Comparison of ENCODE assay signal across 28 cellular contexts in genomic region chr16:64409762-64410161, GRCh38.
DNase-seq lines count a peak whose midpoint lies in the region; ATAC-seq, FAIRE-seq and TF ChIP-seq lines count a peak whose summit lies in the region.
"Had no signal": no experiment of that assay in that cellular context is flagged by ENCODE, and none has a peak within 500 bp of the region (broad histone marks: within the 10 kb centered on the region; RNA-seq: fewer than 3 reads in every experiment).

No MANE protein-coding gene starts in this region.

- H4K5ac ChIP-seq in H1 (ENCODE audit: insufficient read length, low read depth, low read length) = no peak overlapping the region

- H3K4me3 Mint-ChIP-seq in activated T-cell treated with anti-CD3 and anti-CD28 coated beads, Interleukin-2, amount 50 U/mL, for 4 hours = no peak overlapping the region
- H3K4me3 Mint-ChIP-seq: activated naive CD8-positive, alpha-beta T cell treated with anti-CD3 and anti-CD28 coated beads, Interleukin-2, amount 50 U/mL, for 24 hours; CD8-positive, alpha-beta memory T cell; endodermal cell; naive thymus-derived CD4-positive, alpha-beta T cell had no signal

- no peak overlapping the region for H2BK20ac ChIP-seq in H1 (ENCODE audit: low read length)

- no peak overlapping the region for H3K4ac ChIP-seq in H1 (replicated peaks; ENCODE audit: insufficient read length, low read depth, low read length)
- H3K4ac ChIP-seq in mesenchymal stem cell (ENCODE audit: low read depth in 1 of 2, low read length in 2 of 2) = no peak overlapping the region

- no peak overlapping the region for H3K9ac ChIP-seq in OCI-LY1 (ENCODE audit: low read length)
- H3K9ac ChIP-seq in H1 (replicated peaks in 1 of 4; ENCODE audit: extremely low read depth in 1 of 4, low read depth in 3 of 4, low read length in 3 of 4) = no peak overlapping the region
- H3K9ac ChIP-seq in mesenchymal stem cell (ENCODE audit: low read length) = peak overlapping the region; percentile 29
- H3K9ac ChIP-seq: KMS-11 had no signal

- FAIRE-seq in H1 (lab: Jason Lieb, UNC) = no peak
- FAIRE-seq: bronchial epithelial cell, G401.6, TTC549 had no signal

- H2AK5ac ChIP-seq in H1 (ENCODE audit: low read depth, low read length) (no peak overlapping the region), mesenchymal stem cell (ENCODE audit: low read length, severe bottlenecking) (no peak overlapping the region)

- H3K9me3 ChIP-seq in OCI-LY1 (ENCODE audit: low read length) (no peaks in the 10 kb centered on the region), H1 (ENCODE audit: insufficient read depth in 2 of 2, low read depth in 1 of 2, low read length in 1 of 2) (no peaks in the 10 kb centered on the region), mesenchymal stem cell (ENCODE audit: control insufficient read depth, low read length) (no peaks in the 10 kb centered on the region), suprapubic skin (no peaks in the 10 kb centered on the region), ovary (no peaks in the 10 kb centered on the region)
- H3K9me3 ChIP-seq: heart right ventricle, SJCRH30, thyroid gland had no signal

- H3K23ac ChIP-seq in H1 (ENCODE audit: insufficient read length) (no peak overlapping the region), mesenchymal stem cell (ENCODE audit: low read length in 2 of 2) (no peak overlapping the region)

- WGBS in H1 (ENCODE audit: extremely low coverage in 1 of 2, insufficient coverage in 1 of 2, insufficient read length in 1 of 2, insufficient replicate concordance in 2 of 2, low coverage in 1 of 2, low lambda C conversion rate in 2 of 2, missing lambda C conversion rate in 1 of 2), 2 experiments = 94% methylated on average over 5 of the region's 5 CpGs; no CpG with 5 or more reads in 1 of the 2 experiments
- WGBS in mesenchymal stem cell = 84% methylated on average over 5 of the region's 5 CpGs
- WGBS in suprapubic skin = 62% methylated on average over 5 of the region's 5 CpGs
- 44 to 54% (median 52%) methylated on average over 5 of the region's 5 CpGs for WGBS in ovary, 3 donors

- H4K20me1 ChIP-seq in OCI-LY1 (ENCODE audit: insufficient read depth, low read length) (no peaks in the 10 kb centered on the region), H1 (replicated peaks in 1 of 2; ENCODE audit: control insufficient read depth in 1 of 2, insufficient read depth in 2 of 2, low read length in 2 of 2) (no peaks in the 10 kb centered on the region)

- H4K8ac ChIP-seq in H1 (ENCODE audit: extremely low read depth, insufficient read depth, low read length) (no peak overlapping the region), mesenchymal stem cell (ENCODE audit: low read length) (no peak overlapping the region)

- H2BK120ac ChIP-seq in H1 (replicated peaks; ENCODE audit: low read depth, low read length) (no peak overlapping the region), mesenchymal stem cell (ENCODE audit: low read depth, low read length) (no peak overlapping the region)

- TF ChIP-seq CTCF in OCI-LY1 (IDR thresholded peaks at IDR 0.05; ENCODE audit: low read length) (no peak), H1 (IDR thresholded peaks at IDR 0.05; ENCODE audit: control extremely low read depth in 1 of 3, insufficient read depth in 1 of 3, low read depth in 1 of 3, low read length in 3 of 3) (no peak), suprapubic skin (IDR thresholded peaks at IDR 0.05) (no peak), ovary (IDR thresholded peaks at IDR 0.05) (no peak), dorsolateral prefrontal cortex (IDR thresholded peaks at IDR 0.05 in 54 of 56, conservative IDR thresholded peaks at IDR 0.05 in 2 of 56; ENCODE audit: low read depth in 1 of 56, partially characterized antibody in 56 of 56) (no peak)

- H3K79me1 ChIP-seq in H1 (ENCODE audit: low read depth, low read length) (no peaks in the 10 kb centered on the region), mesenchymal stem cell (replicated peaks; ENCODE audit: low read length, poor library complexity, severe bottlenecking) (no peaks in the 10 kb centered on the region)

- H3K4me1 ChIP-seq in OCI-LY1 (ENCODE audit: insufficient read depth, low read length, severe bottlenecking) (peaks cover 71% of the 10 kb centered on the region), H1 (replicated peaks in 1 of 4; ENCODE audit: control insufficient read depth in 3 of 4, insufficient read depth in 4 of 4, low read length in 3 of 4) (peaks cover 0 to 2% (median 0%) of the 10 kb centered on the region in 4 experiments; a peak in 1 of 7 replicates), mesenchymal stem cell (ENCODE audit: control insufficient read depth, insufficient read depth, low read depth, low read length) (peaks cover 1% of the 10 kb centered on the region), suprapubic skin (peaks cover 6% of the 10 kb centered on the region), ovary (ENCODE audit: insufficient read depth) (peaks cover 2% of the 10 kb centered on the region)

- intact Hi-C loops in ovary (cut with DNase I) (no loop called here), dorsolateral prefrontal cortex (cut with DNase I) (no loop called here)

- POLR2A ChIA-PET in H1 (lab: Charles Lee; ENCODE audit: partially characterized antibody) = interaction anchor here (0.6 kb wide), 1 partner anchor 167 kb away, joined by 4 read pairs; no protein-coding TSS in a partner anchor

- no peaks in the 10 kb centered on the region for H3K27me3 Mint-ChIP-seq in activated T-cell treated with anti-CD3 and anti-CD28 coated beads, Interleukin-2, amount 50 U/mL, for 4 hours (ENCODE audit: low read depth)
- H3K27me3 Mint-ChIP-seq: activated naive CD8-positive, alpha-beta T cell treated with anti-CD3 and anti-CD28 coated beads, Interleukin-2, amount 50 U/mL, for 24 hours; CD8-positive, alpha-beta memory T cell; naive thymus-derived CD4-positive, alpha-beta T cell had no signal

- CTCF ChIA-PET in H1 (lab: Charles Lee; ENCODE audit: partially characterized antibody) = interaction anchor here (0.8 to 1.1 kb wide), 2 partner anchors 36 to 100 kb away, joined by 3 read pairs; no protein-coding TSS in a partner anchor

- H2BK5ac ChIP-seq in H1 (ENCODE audit: low read depth, low read length) (no peak overlapping the region), mesenchymal stem cell (ENCODE audit: low read depth, low read length, poor library complexity, severe bottlenecking) (no peak overlapping the region)

- no peaks in the 10 kb centered on the region for H3K23me2 ChIP-seq in H1 (ENCODE audit: low read depth, low read length)

- no peaks in the 10 kb centered on the region for H3K36me3 Mint-ChIP-seq in activated T-cell treated with anti-CD3 and anti-CD28 coated beads, Interleukin-2, amount 50 U/mL, for 4 hours (ENCODE audit: insufficient read depth)
- H3K36me3 Mint-ChIP-seq: CD8-positive, alpha-beta memory T cell; naive thymus-derived CD4-positive, alpha-beta T cell had no signal

- no peaks in the 10 kb centered on the region for H3K9me2 ChIP-seq in OCI-LY1 (ENCODE audit: low read depth, low read length)

- H2BK15ac ChIP-seq in H1 (ENCODE audit: low read length) = no peak overlapping the region
- no peak overlapping the region for H2BK15ac ChIP-seq in mesenchymal stem cell (ENCODE audit: low read depth, poor library complexity, severe bottlenecking)

- no peak for DNase-seq in H1 (ENCODE audit: low read depth in 1 of 2, low spot score in 2 of 2)
- peak; percentile 32 for DNase-seq in mesenchymal stem cell
- no peak for DNase-seq in suprapubic skin (ENCODE audit: low spot score in 2 of 2)
- no peak for DNase-seq in activated T-cell treated with anti-CD3 and anti-CD28 coated beads, Interleukin-2, amount 50 U/mL, for 4 hours
- DNase-seq in ovary = no peak
- no peak for DNase-seq in dorsolateral prefrontal cortex
- DNase-seq: activated CD4-positive, CD25-positive, alpha-beta regulatory T cell treated with anti-CD3 and anti-CD28 coated beads, Interleukin-2, amount 50 U/mL, for 72 hours; activated gamma-delta T cell; activated naive CD8-positive, alpha-beta T cell treated with anti-CD3 and anti-CD28 coated beads, Interleukin-2, amount 50 U/mL, for 24 hours; AML-193; CD8-positive, alpha-beta memory T cell; cortex of kidney; endodermal cell; GOT3; heart right ventricle; naive thymus-derived CD4-positive, alpha-beta T cell; NCI-H1436; nucleus accumbens; SJCRH30; stimulated activated CD4-positive, alpha-beta T cell treated with anti-CD3 and anti-CD28 coated beads, Interleukin-4, amount 100 ng/mL, for 4 hours; stimulated activated naive CD4-positive, alpha-beta T cell; thyroid gland had no signal

- H3K27ac ChIP-seq in OCI-LY1 (ENCODE audit: low read depth, low read length, poor library complexity, severe bottlenecking) (peak overlapping the region; percentile 76), H1 (ENCODE audit: low read depth, low read length) (no peak overlapping the region), mesenchymal stem cell (ENCODE audit: low read length, poor library complexity, severe bottlenecking) (no peak overlapping the region), suprapubic skin (peak overlapping the region; percentile 47), ovary (no peak overlapping the region), dorsolateral prefrontal cortex (no peak overlapping the region)
- H3K27ac ChIP-seq: KMS-11, SJCRH30 had no signal

- H3K9me3 Mint-ChIP-seq in activated T-cell treated with anti-CD3 and anti-CD28 coated beads, Interleukin-2, amount 50 U/mL, for 4 hours = peaks cover 22% of the 10 kb centered on the region

- H3K27me3 ChIP-seq in OCI-LY1 (ENCODE audit: insufficient read depth, low read length) (no peaks in the 10 kb centered on the region), H1 (replicated peaks in 1 of 4; ENCODE audit: control insufficient read depth in 3 of 4, extremely low read depth in 1 of 4, insufficient read depth in 3 of 4, low read length in 3 of 4) (no peaks in the 10 kb centered on the region), mesenchymal stem cell (ENCODE audit: control insufficient read depth in 1 of 2, insufficient read depth in 1 of 2, low read length in 2 of 2) (no peaks in the 10 kb centered on the region), suprapubic skin (no peaks in the 10 kb centered on the region), ovary (no peaks in the 10 kb centered on the region), dorsolateral prefrontal cortex (peaks cover 0 to 6% (median 0%) of the 10 kb centered on the region in 45 donors)
- H3K27me3 ChIP-seq: heart right ventricle, SJCRH30, thyroid gland had no signal

- H2AFZ ChIP-seq in OCI-LY1 (ENCODE audit: low read length) (0 out of 2 replicates have a peak overlapping the region, but pooled peaks have one; percentile 6), H1 (ENCODE audit: low read length) (peak overlapping the region; percentile 40; the same call in 1 of the 2 replicates), mesenchymal stem cell (ENCODE audit: low read depth, low read length) (no peak overlapping the region)

- H3F3A ChIP-seq in OCI-LY1 (ENCODE audit: insufficient read depth, low read length) = no peaks in the 10 kb centered on the region

- H3K4me3 ChIP-seq in OCI-LY1 (ENCODE audit: low read depth, low read length, poor library complexity, severe bottlenecking) = no peak overlapping the region
- no peak overlapping the region for H3K4me3 ChIP-seq in H1 (ENCODE audit: extremely low read depth in 1 of 4, insufficient read depth in 2 of 4, low read depth in 3 of 4, low read length in 4 of 4)
- H3K4me3 ChIP-seq in mesenchymal stem cell (ENCODE audit: insufficient read depth in 1 of 2, low read depth in 1 of 2, low read length in 2 of 2) = no peak overlapping the region
- no peak overlapping the region for H3K4me3 ChIP-seq in suprapubic skin
- no peak overlapping the region for H3K4me3 ChIP-seq in ovary
- no peak overlapping the region for H3K4me3 ChIP-seq in dorsolateral prefrontal cortex
- H3K4me3 ChIP-seq: heart right ventricle, SJCRH30, thyroid gland had no signal

- H3K4me1 Mint-ChIP-seq in activated T-cell treated with anti-CD3 and anti-CD28 coated beads, Interleukin-2, amount 50 U/mL, for 4 hours (ENCODE audit: low read depth) = no peaks in the 10 kb centered on the region
- H3K4me1 Mint-ChIP-seq: activated naive CD8-positive, alpha-beta T cell treated with anti-CD3 and anti-CD28 coated beads, Interleukin-2, amount 50 U/mL, for 24 hours; CD8-positive, alpha-beta memory T cell; naive thymus-derived CD4-positive, alpha-beta T cell had no signal

- H3K18ac ChIP-seq in H1 (ENCODE audit: extremely low read depth, low read length) = no peak overlapping the region
- H3K18ac ChIP-seq in mesenchymal stem cell (ENCODE audit: low read depth in 1 of 2, low read length in 2 of 2) = peak overlapping the region in 1 of 2 experiments; percentile 52

- H3K4me2 ChIP-seq in OCI-LY1 (ENCODE audit: low read length) (no peak overlapping the region), H1 (ENCODE audit: insufficient read depth in 1 of 2, low read depth in 2 of 2, low read length in 2 of 2) (no peak overlapping the region), mesenchymal stem cell (ENCODE audit: low read length, poor library complexity, severe bottlenecking) (no peak overlapping the region)
- H3K4me2 ChIP-seq: KMS-11 had no signal

- H3K14ac ChIP-seq in H1 (ENCODE audit: insufficient read length) (no peak overlapping the region), mesenchymal stem cell (ENCODE audit: low read length in 2 of 2) (no peak overlapping the region)

- TF ChIP-seq EP300 in H1 (IDR thresholded peaks at IDR 0.05; ENCODE audit: borderline replicate concordance in 1 of 2, low read depth in 2 of 2, low read length in 2 of 2) (no peak), suprapubic skin (IDR thresholded peaks at IDR 0.05) (no peak), ovary (IDR thresholded peaks at IDR 0.05) (no peak)

- H3K36me3 ChIP-seq in OCI-LY1 (ENCODE audit: insufficient read depth, low read length) (no peaks in the 10 kb centered on the region), H1 (ENCODE audit: control insufficient read depth in 2 of 4, insufficient read depth in 4 of 4, low read length in 3 of 4) (no peaks in the 10 kb centered on the region), mesenchymal stem cell (ENCODE audit: control insufficient read depth in 1 of 2, insufficient read depth in 2 of 2, low read depth in 1 of 2, low read length in 2 of 2) (no peaks in the 10 kb centered on the region), suprapubic skin (no peaks in the 10 kb centered on the region), ovary (no peaks in the 10 kb centered on the region)
- H3K36me3 ChIP-seq: heart right ventricle, SJCRH30, thyroid gland had no signal

- ATAC-seq in activated T-cell treated with anti-CD3 and anti-CD28 coated beads, Interleukin-2, amount 50 U/mL, for 4 hours = no peak
- ATAC-seq: activated naive CD8-positive, alpha-beta T cell treated with anti-CD3 and anti-CD28 coated beads, Interleukin-2, amount 50 U/mL, for 24 hours; naive thymus-derived CD4-positive, alpha-beta T cell; Panc1 had no signal

- TF ChIP-seq POLR2A in H1 (IDR thresholded peaks at IDR 0.05; ENCODE audit: control extremely low read depth in 1 of 2, low read depth in 2 of 2, low read length in 2 of 2) (no peak), suprapubic skin (IDR thresholded peaks at IDR 0.05) (no peak), ovary (IDR thresholded peaks at IDR 0.05) (no peak)

- no peak overlapping the region for H3K56ac ChIP-seq in H1 (replicated peaks; ENCODE audit: insufficient read length, low read depth, low read length)

- H2BK12ac ChIP-seq in H1 (ENCODE audit: low read depth, low read length) = no peak overlapping the region
- H2BK12ac ChIP-seq in mesenchymal stem cell (ENCODE audit: low read length in 2 of 2) = peak overlapping the region in 1 of 2 experiments; percentile 52

- TF ChIP-seq RAD21 in H1 (IDR thresholded peaks at IDR 0.05 in 1 of 2, conservative IDR thresholded peaks at IDR 0.05 in 1 of 2; ENCODE audit: low read depth in 2 of 2, low read length in 2 of 2) = no peak

- H4K91ac ChIP-seq in H1 (replicated peaks; ENCODE audit: insufficient read length, low read length) (no peak overlapping the region), mesenchymal stem cell (ENCODE audit: low read length) (no peak overlapping the region)

- no peaks in the 10 kb centered on the region for H3K79me2 ChIP-seq in OCI-LY1 (ENCODE audit: insufficient read depth, low read length)
- H3K79me2 ChIP-seq in H1 (ENCODE audit: control insufficient read depth in 1 of 2, insufficient read depth in 2 of 2, low read length in 2 of 2) = no peaks in the 10 kb centered on the region

Comparison
In these comparisons a context has a peak if more than half of its experiments do, and no peak if none do; other contexts are left out.
1. H3K27ac ChIP-seq: peak in OCI-LY1 (single experiment) and suprapubic skin (single experiment); none in H1 (single experiment), mesenchymal stem cell (single experiment), ovary (0 of 2) and dorsolateral prefrontal cortex (0 of 59).